27 cellular contexts compared by ENCODE assay signal in genomic region chr10:59537451-59537850, GRCh38.
DNase-seq lines count a peak whose midpoint lies in the region; ATAC-seq, FAIRE-seq and TF ChIP-seq lines count a peak whose summit lies in the region.
"Had no signal": no experiment of that assay in that cellular context is flagged by ENCODE, and none has a peak within 500 bp of the region (broad histone marks: within the 10 kb centered on the region; RNA-seq: fewer than 3 reads in every experiment).

No MANE protein-coding gene starts in this region.

- H3K9me3 ChIP-seq in adipocyte (ENCODE audit: control insufficient read depth, low read length) (no peaks in the 10 kb centered on the region), endothelial cell of umbilical vein (replicated peaks; ENCODE audit: control insufficient read depth, insufficient read depth, low read length) (no peaks in the 10 kb centered on the region), mesenchymal stem cell (ENCODE audit: control insufficient read depth, low read length) (no peaks in the 10 kb centered on the region), tibial artery (no peaks in the 10 kb centered on the region), OCI-LY7 (ENCODE audit: low read length) (no peaks in the 10 kb centered on the region)
- H3K9me3 ChIP-seq: prostate gland had no signal

- no peak overlapping the region for H3K4me3 ChIP-seq in adipocyte (ENCODE audit: low read length)
- H3K4me3 ChIP-seq in endothelial cell of umbilical vein (replicated peaks in 1 of 3; ENCODE audit: insufficient read depth in 1 of 3, low read depth in 1 of 3, low read length in 3 of 3), result no peak overlapping the region
- peak overlapping the region in 1 of 2 experiments; percentile 15 for H3K4me3 ChIP-seq in mesenchymal stem cell (ENCODE audit: insufficient read depth in 1 of 2, low read depth in 1 of 2, low read length in 2 of 2)
- no peak overlapping the region for H3K4me3 ChIP-seq in tibial artery
- no peak overlapping the region for H3K4me3 ChIP-seq in OCI-LY7 (ENCODE audit: low read depth, low read length, poor library complexity, severe bottlenecking)
- H3K4me3 ChIP-seq in dorsolateral prefrontal cortex, result no peak overlapping the region
- H3K4me3 ChIP-seq: cardiac muscle cell, lung, prostate gland, SK-N-MC had no signal

- peaks cover 0 to 4% of the 10 kb centered on the region in 2 donors for H3K9me3 Mint-ChIP-seq in stimulated activated naive B cell treated with anti-CD40 and anti-IgM and Interleukin-4, amounts not matched to agents 10 μg/mL and 1 μg/mL and 100 μg/mL, for 72 hours
- H3K9me3 Mint-ChIP-seq: activated CD4-positive, alpha-beta T cell treated with anti-CD3 and anti-CD28 coated beads, Interleukin-2, amount 10 ng/mL, durations not matched to agents 24 days and 14 days had no signal

- no peaks in the 10 kb centered on the region for H3K36me3 Mint-ChIP-seq in stimulated activated naive B cell treated with anti-CD40 and anti-IgM and Interleukin-4, amounts not matched to agents 10 μg/mL and 1 μg/mL and 100 μg/mL, for 72 hours
- H3K36me3 Mint-ChIP-seq: stimulated activated memory B cell treated with anti-CD40 and anti-IgM and Interleukin-4, amounts not matched to agents 10 μg/mL and 1 μg/mL and 100 μg/mL, for 72 hours had no signal

- no peak overlapping the region for H3K23ac ChIP-seq in mesenchymal stem cell (ENCODE audit: low read length in 2 of 2)

- TF ChIP-seq CTCF in endothelial cell of umbilical vein (IDR thresholded peaks at IDR 0.05; ENCODE audit: extremely low read depth in 1 of 2, insufficient read depth in 1 of 2, low read depth in 1 of 2, low read length in 2 of 2), result no peak
- TF ChIP-seq CTCF in tibial artery (IDR thresholded peaks at IDR 0.05), result no peak
- TF ChIP-seq CTCF in OCI-LY7 (conservative IDR thresholded peaks at IDR 0.05; ENCODE audit: low read length), result no peak
- TF ChIP-seq CTCF in dorsolateral prefrontal cortex (IDR thresholded peaks at IDR 0.05 in 54 of 56, conservative IDR thresholded peaks at IDR 0.05 in 2 of 56; ENCODE audit: low read depth in 1 of 56, partially characterized antibody in 56 of 56), result no peak

- peak overlapping the region; percentile 27 for H3K27ac ChIP-seq in endothelial cell of umbilical vein (ENCODE audit: insufficient read depth, low read depth, low read length)
- H3K27ac ChIP-seq in mesenchymal stem cell (ENCODE audit: low read length, poor library complexity, severe bottlenecking), result no peak overlapping the region
- peak overlapping the region; percentile 64 to 74 for H3K27ac ChIP-seq in tibial artery
- no peak overlapping the region for H3K27ac ChIP-seq in OCI-LY7 (ENCODE audit: low read depth, low read length, poor library complexity, severe bottlenecking)
- H3K27ac ChIP-seq in dorsolateral prefrontal cortex, result peak overlapping the region in 1 of 59 donors; percentile 2
- H3K27ac ChIP-seq: cardiac muscle cell, SK-N-MC had no signal

- H3K4me1 ChIP-seq in adipocyte (ENCODE audit: control insufficient read depth, insufficient read depth, low read length), result peaks cover 22% of the 10 kb centered on the region
- H3K4me1 ChIP-seq in endothelial cell of umbilical vein (ENCODE audit: control insufficient read depth, extremely low read depth, insufficient read depth, low read length), result peaks cover 11% of the 10 kb centered on the region
- H3K4me1 ChIP-seq in mesenchymal stem cell (ENCODE audit: control insufficient read depth, insufficient read depth, low read depth, low read length), result peaks cover 2% of the 10 kb centered on the region
- peaks cover 0 to 24% (median 13%) of the 10 kb centered on the region in 4 donors for H3K4me1 ChIP-seq in tibial artery
- H3K4me1 ChIP-seq in OCI-LY7 (ENCODE audit: insufficient read depth, low read length, poor library complexity, severe bottlenecking), result no peaks in the 10 kb centered on the region

- intact Hi-C loops in endothelial cell of umbilical vein (cut with micrococcal nuclease) (loop anchor here (5.0 kb wide), 1 partner anchor 40 kb away; no protein-coding TSS in a partner anchor), tibial artery (cut with DNase I; ENCODE audit: low total_unique reads) (no loop called here), OCI-LY7 (cut with micrococcal nuclease; ENCODE audit: unreplicated experiment) (no loop called here), dorsolateral prefrontal cortex (cut with DNase I) (no loop called here)

- H3K18ac ChIP-seq in mesenchymal stem cell (ENCODE audit: low read depth in 1 of 2, low read length in 2 of 2), result no peak overlapping the region

- POLR2A ChIA-PET in endothelial cell of umbilical vein (lab: Charles Lee) (no interaction called here), OCI-LY7 (lab: Charles Lee) (no interaction called here)

- H3K27me3 ChIP-seq in adipocyte (replicated peaks; ENCODE audit: control insufficient read depth, insufficient read depth, low read length) (no peaks in the 10 kb centered on the region), endothelial cell of umbilical vein (ENCODE audit: control insufficient read depth in 2 of 2, insufficient read depth in 2 of 2, low read length in 2 of 2) (no peaks in the 10 kb centered on the region), mesenchymal stem cell (ENCODE audit: control insufficient read depth in 1 of 2, insufficient read depth in 1 of 2, low read length in 2 of 2) (no peaks in the 10 kb centered on the region), tibial artery (no peaks in the 10 kb centered on the region), dorsolateral prefrontal cortex (no peaks in the 10 kb centered on the region)
- H3K27me3 ChIP-seq: cardiac muscle cell had no signal

- H3K79me2 ChIP-seq in endothelial cell of umbilical vein (ENCODE audit: control insufficient read depth, insufficient read depth, low read length) (no peaks in the 10 kb centered on the region), OCI-LY7 (ENCODE audit: insufficient read depth, low read depth, low read length) (no peaks in the 10 kb centered on the region)

- H3K4ac ChIP-seq in mesenchymal stem cell (ENCODE audit: low read depth in 1 of 2, low read length in 2 of 2), result no peak overlapping the region

- no peak overlapping the region for H2BK5ac ChIP-seq in mesenchymal stem cell (ENCODE audit: low read depth, low read length, poor library complexity, severe bottlenecking)

- CTCF ChIA-PET in endothelial cell of umbilical vein (lab: Charles Lee) (no interaction called here), OCI-LY7 (lab: Charles Lee; ENCODE audit: unreplicated experiment) (no interaction called here)

- no peaks in the 10 kb centered on the region for H3K9me2 ChIP-seq in OCI-LY7 (ENCODE audit: insufficient read depth, low read length)

- BruUV-seq in endothelial cell of umbilical vein (replicated peaks; lab: Mats Ljungman, UMichigan), result no TSS peak
- no TSS peak for BruUV-seq in OCI-LY7 (replicated peaks; lab: Mats Ljungman, UMichigan)

- H2AFZ ChIP-seq in endothelial cell of umbilical vein (ENCODE audit: low read depth, low read length) (no peak overlapping the region), mesenchymal stem cell (ENCODE audit: low read depth, low read length) (no peak overlapping the region), OCI-LY7 (ENCODE audit: low read length) (no peak overlapping the region)

- H3K9me1 ChIP-seq in endothelial cell of umbilical vein (replicated peaks; ENCODE audit: control insufficient read depth, extremely low read depth, insufficient read depth, low read length), result no peaks in the 10 kb centered on the region

- H3K4me2 ChIP-seq in endothelial cell of umbilical vein (ENCODE audit: insufficient read depth, low read length), result no peak overlapping the region
- H3K4me2 ChIP-seq in mesenchymal stem cell (ENCODE audit: low read length, poor library complexity, severe bottlenecking), result no peak overlapping the region
- no peak overlapping the region for H3K4me2 ChIP-seq in OCI-LY7 (ENCODE audit: low read length)

- no peak overlapping the region for H4K8ac ChIP-seq in mesenchymal stem cell (ENCODE audit: low read length)

- H4K91ac ChIP-seq in mesenchymal stem cell (ENCODE audit: low read length), result no peak overlapping the region

- no peak overlapping the region for H2BK12ac ChIP-seq in mesenchymal stem cell (ENCODE audit: low read length in 2 of 2)

- H4K20me1 ChIP-seq in endothelial cell of umbilical vein (replicated peaks; ENCODE audit: control insufficient read depth, extremely low read depth, insufficient read depth, low read length) (no peaks in the 10 kb centered on the region), OCI-LY7 (ENCODE audit: insufficient read depth, low read length) (no peaks in the 10 kb centered on the region)

- H2BK15ac ChIP-seq in mesenchymal stem cell (ENCODE audit: low read depth, poor library complexity, severe bottlenecking), result no peak overlapping the region

- H2AK5ac ChIP-seq in mesenchymal stem cell (ENCODE audit: low read length, severe bottlenecking), result no peak overlapping the region

- peaks cover 0 to 4% of the 10 kb centered on the region in 2 donors for H3K27me3 Mint-ChIP-seq in stimulated activated naive B cell treated with anti-CD40 and anti-IgM and Interleukin-4, amounts not matched to agents 10 μg/mL and 1 μg/mL and 100 μg/mL, for 72 hours
- H3K27me3 Mint-ChIP-seq: activated CD4-positive, alpha-beta T cell treated with anti-CD3 and anti-CD28 coated beads, Interleukin-2, amount 10 ng/mL, durations not matched to agents 24 days and 14 days; stimulated activated memory B cell treated with anti-CD40 and anti-IgM and Interleukin-4, amounts not matched to agents 10 μg/mL and 1 μg/mL and 100 μg/mL, for 72 hours had no signal

- no peak for TF ChIP-seq POLR2A in endothelial cell of umbilical vein (IDR thresholded peaks at IDR 0.05; ENCODE audit: low read depth, low read length)

- no peaks in the 10 kb centered on the region for H3K4me1 Mint-ChIP-seq in stimulated activated naive B cell treated with anti-CD40 and anti-IgM and Interleukin-4, amounts not matched to agents 10 μg/mL and 1 μg/mL and 100 μg/mL, for 72 hours
- H3K4me1 Mint-ChIP-seq: activated CD4-positive, alpha-beta T cell treated with anti-CD3 and anti-CD28 coated beads, Interleukin-2, amount 10 ng/mL, durations not matched to agents 24 days and 14 days; stimulated activated memory B cell treated with anti-CD40 and anti-IgM and Interleukin-4, amounts not matched to agents 10 μg/mL and 1 μg/mL and 100 μg/mL, for 72 hours had no signal

- dilution Hi-C loops in endothelial cell of umbilical vein (cut with MboI; ENCODE audit: extremely low pct_ligation_motif_present, low sequenced_read_pairs), result no loop called here

- no peak overlapping the region for H2BK120ac ChIP-seq in mesenchymal stem cell (ENCODE audit: low read depth, low read length)

- H3K14ac ChIP-seq in mesenchymal stem cell (ENCODE audit: low read length in 2 of 2), result no peak overlapping the region

- DNase-seq in adipocyte (ENCODE audit: low read depth) (peak; percentile 27), endothelial cell of umbilical vein (ENCODE audit: low read depth, low spot score) (no peak), mesenchymal stem cell (peak; percentile 12), tibial artery (no peak), OCI-LY7 (ENCODE audit: low spot score) (no peak), dorsolateral prefrontal cortex (no peak)
- no peak for DNase-seq in stimulated activated naive B cell treated with anti-CD40 and anti-IgM and Interleukin-4, amounts not matched to agents 10 μg/mL and 1 μg/mL and 100 μg/mL, for 72 hours
- DNase-seq: activated CD4-positive, alpha-beta T cell treated with anti-CD3 and anti-CD28 coated beads, Interleukin-2, amount 10 ng/mL, durations not matched to agents 24 days and 14 days; activated naive CD4-positive, alpha-beta T cell; activated T-cell treated with anti-CD3 and anti-CD28 coated beads, Interleukin-2, amount 50 U/mL, for 4 hours; dermis blood vessel endothelial cell; H7; Kasumi-1; MV-4-11; NCI-H146; NCI-H2171 treated with DMSO at 0.1 percent for 48 hours; NCI-H524; NK-92 treated with Interleukin-12 subunit alpha and Interleukin-12 subunit beta, amount 100 ng/mL, for 24 hours; small intestine had no signal

- no peak overlapping the region for H3K9ac ChIP-seq in adipocyte (ENCODE audit: low read length)
- no peak overlapping the region for H3K9ac ChIP-seq in endothelial cell of umbilical vein (replicated peaks; ENCODE audit: extremely low read depth, insufficient read depth, low read length)
- peak overlapping the region; percentile 86 for H3K9ac ChIP-seq in mesenchymal stem cell (ENCODE audit: low read length)

- no peak overlapping the region for H3K27ac Mint-ChIP-seq in stimulated activated naive B cell treated with anti-CD40 and anti-IgM and Interleukin-4, amounts not matched to agents 10 μg/mL and 1 μg/mL and 100 μg/mL, for 72 hours
- H3K27ac Mint-ChIP-seq: activated CD4-positive, alpha-beta T cell treated with anti-CD3 and anti-CD28 coated beads, Interleukin-2, amount 10 ng/mL, durations not matched to agents 24 days and 14 days; stimulated activated memory B cell treated with anti-CD40 and anti-IgM and Interleukin-4, amounts not matched to agents 10 μg/mL and 1 μg/mL and 100 μg/mL, for 72 hours had no signal

- no peaks in the 10 kb centered on the region for H3K79me1 ChIP-seq in mesenchymal stem cell (replicated peaks; ENCODE audit: low read length, poor library complexity, severe bottlenecking)

- FAIRE-seq in endothelial cell of umbilical vein (lab: Jason Lieb, UNC), result no peak
- FAIRE-seq: frontal cortex, GM12891, islet of Langerhans, small intestine had no signal

- H3K4me3 Mint-ChIP-seq in stimulated activated naive B cell treated with anti-CD40 and anti-IgM and Interleukin-4, amounts not matched to agents 10 μg/mL and 1 μg/mL and 100 μg/mL, for 72 hours, result no peak overlapping the region
- H3K4me3 Mint-ChIP-seq: activated CD4-positive, alpha-beta T cell treated with anti-CD3 and anti-CD28 coated beads, Interleukin-2, amount 10 ng/mL, durations not matched to agents 24 days and 14 days; activated T-cell treated with anti-CD3 and anti-CD28 coated beads, Interleukin-2, amount 50 U/mL, for 4 hours; stimulated activated memory B cell treated with anti-CD40 and anti-IgM and Interleukin-4, amounts not matched to agents 10 μg/mL and 1 μg/mL and 100 μg/mL, for 72 hours had no signal

- no peak for ATAC-seq in stimulated activated naive B cell treated with anti-CD40 and anti-IgM and Interleukin-4, amounts not matched to agents 10 μg/mL and 1 μg/mL and 100 μg/mL, for 72 hours (replicated peaks)
- ATAC-seq: activated T-cell treated with anti-CD3 and anti-CD28 coated beads, Interleukin-2, amount 50 U/mL, for 4 hours; stimulated activated memory B cell treated with anti-CD40 and anti-IgM and Interleukin-4, amounts not matched to agents 10 μg/mL and 1 μg/mL and 100 μg/mL, for 72 hours had no signal

- 90% methylated on average over 3 of the region's 3 CpGs for WGBS in mesenchymal stem cell

- H3K36me3 ChIP-seq in adipocyte (ENCODE audit: control insufficient read depth, insufficient read depth, low read length, severe bottlenecking) (no peaks in the 10 kb centered on the region), endothelial cell of umbilical vein (ENCODE audit: control insufficient read depth in 2 of 2, extremely low read depth in 1 of 2, insufficient read depth in 2 of 2, low read length in 2 of 2) (no peaks in the 10 kb centered on the region), mesenchymal stem cell (ENCODE audit: control insufficient read depth in 1 of 2, insufficient read depth in 2 of 2, low read depth in 1 of 2, low read length in 2 of 2) (no peaks in the 10 kb centered on the region), tibial artery (no peaks in the 10 kb centered on the region), OCI-LY7 (ENCODE audit: insufficient read depth, low read length) (no peaks in the 10 kb centered on the region)
- H3K36me3 ChIP-seq: cardiac muscle cell, prostate gland had no signal

Comparison
In these comparisons a context has a peak if more than half of its experiments do, and no peak if none do; other contexts are left out.
1. DNase-seq: peak in adipocyte (single experiment) and mesenchymal stem cell (single experiment); none in endothelial cell of umbilical vein (single experiment), tibial artery (0 of 2), OCI-LY7 (single experiment), dorsolateral prefrontal cortex (0 of 10) and stimulated activated naive B cell treated with anti-CD40 and anti-IgM and Interleukin-4, amounts not matched to agents 10 μg/mL and 1 μg/mL and 100 μg/mL, for 72 hours (single experiment).
2. H3K27ac ChIP-seq: peak in endothelial cell of umbilical vein (single experiment) and tibial artery (2 of 2); none in mesenchymal stem cell (single experiment) and OCI-LY7 (single experiment).